Comparison of ENCODE assay signal across 1 cellular context in the genomic region with DNA sequence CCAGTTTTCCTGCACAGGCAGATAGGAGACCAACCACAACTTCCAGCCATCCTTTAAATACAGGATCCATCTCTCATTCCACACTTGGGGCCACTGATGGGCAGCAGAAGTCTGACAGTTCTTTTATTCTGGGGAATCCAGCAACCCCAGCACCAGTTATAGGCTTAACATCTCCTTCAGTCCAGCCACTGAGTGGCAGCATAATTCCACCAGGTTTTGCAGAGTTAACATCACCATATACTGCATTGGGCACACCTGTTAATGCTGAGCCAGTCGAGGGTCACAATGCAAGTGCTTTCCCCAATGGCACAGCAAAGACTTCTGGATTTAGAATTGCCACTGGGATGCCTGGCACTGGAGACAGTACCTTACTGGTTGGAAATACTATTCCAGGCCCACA.
TF ChIP-seq lines count a peak whose summit lies in the region.

No MANE protein-coding gene starts in this region.

TF ChIP-seq in H1, 55 proteins besides CTCF, POLR2A, EP300 and RAD21:
- TF ChIP-seq CEBPB (IDR thresholded peaks at IDR 0.05; ENCODE audit: low read depth, low read length) (no peak), SIRT6 (IDR thresholded peaks at IDR 0.05; ENCODE audit: low read length) (no peak), HDAC6 (IDR thresholded peaks at IDR 0.05; ENCODE audit: low read depth, low read length) (no peak), CBX8 (IDR thresholded peaks at IDR 0.05; ENCODE audit: borderline replicate concordance, low read depth, low read length) (no peak), KDM5A (IDR thresholded peaks at IDR 0.05; ENCODE audit: low read length) (no peak), KDM1A (IDR thresholded peaks at IDR 0.05; ENCODE audit: borderline replicate concordance, low read length) (no peak), CBX5 (IDR thresholded peaks at IDR 0.05; ENCODE audit: low read depth, low read length) (no peak), BACH1 (IDR thresholded peaks at IDR 0.05; ENCODE audit: low read length) (no peak), RBBP5 (IDR thresholded peaks at IDR 0.05; ENCODE audit: borderline replicate concordance, low read depth, low read length) (no peak), SIN3A (conservative IDR thresholded peaks at IDR 0.05 in 1 of 2, IDR thresholded peaks at IDR 0.05 in 1 of 2; ENCODE audit: low read depth in 1 of 2, low read length in 2 of 2) (no peak)
- TF ChIP-seq, protein P1, sequence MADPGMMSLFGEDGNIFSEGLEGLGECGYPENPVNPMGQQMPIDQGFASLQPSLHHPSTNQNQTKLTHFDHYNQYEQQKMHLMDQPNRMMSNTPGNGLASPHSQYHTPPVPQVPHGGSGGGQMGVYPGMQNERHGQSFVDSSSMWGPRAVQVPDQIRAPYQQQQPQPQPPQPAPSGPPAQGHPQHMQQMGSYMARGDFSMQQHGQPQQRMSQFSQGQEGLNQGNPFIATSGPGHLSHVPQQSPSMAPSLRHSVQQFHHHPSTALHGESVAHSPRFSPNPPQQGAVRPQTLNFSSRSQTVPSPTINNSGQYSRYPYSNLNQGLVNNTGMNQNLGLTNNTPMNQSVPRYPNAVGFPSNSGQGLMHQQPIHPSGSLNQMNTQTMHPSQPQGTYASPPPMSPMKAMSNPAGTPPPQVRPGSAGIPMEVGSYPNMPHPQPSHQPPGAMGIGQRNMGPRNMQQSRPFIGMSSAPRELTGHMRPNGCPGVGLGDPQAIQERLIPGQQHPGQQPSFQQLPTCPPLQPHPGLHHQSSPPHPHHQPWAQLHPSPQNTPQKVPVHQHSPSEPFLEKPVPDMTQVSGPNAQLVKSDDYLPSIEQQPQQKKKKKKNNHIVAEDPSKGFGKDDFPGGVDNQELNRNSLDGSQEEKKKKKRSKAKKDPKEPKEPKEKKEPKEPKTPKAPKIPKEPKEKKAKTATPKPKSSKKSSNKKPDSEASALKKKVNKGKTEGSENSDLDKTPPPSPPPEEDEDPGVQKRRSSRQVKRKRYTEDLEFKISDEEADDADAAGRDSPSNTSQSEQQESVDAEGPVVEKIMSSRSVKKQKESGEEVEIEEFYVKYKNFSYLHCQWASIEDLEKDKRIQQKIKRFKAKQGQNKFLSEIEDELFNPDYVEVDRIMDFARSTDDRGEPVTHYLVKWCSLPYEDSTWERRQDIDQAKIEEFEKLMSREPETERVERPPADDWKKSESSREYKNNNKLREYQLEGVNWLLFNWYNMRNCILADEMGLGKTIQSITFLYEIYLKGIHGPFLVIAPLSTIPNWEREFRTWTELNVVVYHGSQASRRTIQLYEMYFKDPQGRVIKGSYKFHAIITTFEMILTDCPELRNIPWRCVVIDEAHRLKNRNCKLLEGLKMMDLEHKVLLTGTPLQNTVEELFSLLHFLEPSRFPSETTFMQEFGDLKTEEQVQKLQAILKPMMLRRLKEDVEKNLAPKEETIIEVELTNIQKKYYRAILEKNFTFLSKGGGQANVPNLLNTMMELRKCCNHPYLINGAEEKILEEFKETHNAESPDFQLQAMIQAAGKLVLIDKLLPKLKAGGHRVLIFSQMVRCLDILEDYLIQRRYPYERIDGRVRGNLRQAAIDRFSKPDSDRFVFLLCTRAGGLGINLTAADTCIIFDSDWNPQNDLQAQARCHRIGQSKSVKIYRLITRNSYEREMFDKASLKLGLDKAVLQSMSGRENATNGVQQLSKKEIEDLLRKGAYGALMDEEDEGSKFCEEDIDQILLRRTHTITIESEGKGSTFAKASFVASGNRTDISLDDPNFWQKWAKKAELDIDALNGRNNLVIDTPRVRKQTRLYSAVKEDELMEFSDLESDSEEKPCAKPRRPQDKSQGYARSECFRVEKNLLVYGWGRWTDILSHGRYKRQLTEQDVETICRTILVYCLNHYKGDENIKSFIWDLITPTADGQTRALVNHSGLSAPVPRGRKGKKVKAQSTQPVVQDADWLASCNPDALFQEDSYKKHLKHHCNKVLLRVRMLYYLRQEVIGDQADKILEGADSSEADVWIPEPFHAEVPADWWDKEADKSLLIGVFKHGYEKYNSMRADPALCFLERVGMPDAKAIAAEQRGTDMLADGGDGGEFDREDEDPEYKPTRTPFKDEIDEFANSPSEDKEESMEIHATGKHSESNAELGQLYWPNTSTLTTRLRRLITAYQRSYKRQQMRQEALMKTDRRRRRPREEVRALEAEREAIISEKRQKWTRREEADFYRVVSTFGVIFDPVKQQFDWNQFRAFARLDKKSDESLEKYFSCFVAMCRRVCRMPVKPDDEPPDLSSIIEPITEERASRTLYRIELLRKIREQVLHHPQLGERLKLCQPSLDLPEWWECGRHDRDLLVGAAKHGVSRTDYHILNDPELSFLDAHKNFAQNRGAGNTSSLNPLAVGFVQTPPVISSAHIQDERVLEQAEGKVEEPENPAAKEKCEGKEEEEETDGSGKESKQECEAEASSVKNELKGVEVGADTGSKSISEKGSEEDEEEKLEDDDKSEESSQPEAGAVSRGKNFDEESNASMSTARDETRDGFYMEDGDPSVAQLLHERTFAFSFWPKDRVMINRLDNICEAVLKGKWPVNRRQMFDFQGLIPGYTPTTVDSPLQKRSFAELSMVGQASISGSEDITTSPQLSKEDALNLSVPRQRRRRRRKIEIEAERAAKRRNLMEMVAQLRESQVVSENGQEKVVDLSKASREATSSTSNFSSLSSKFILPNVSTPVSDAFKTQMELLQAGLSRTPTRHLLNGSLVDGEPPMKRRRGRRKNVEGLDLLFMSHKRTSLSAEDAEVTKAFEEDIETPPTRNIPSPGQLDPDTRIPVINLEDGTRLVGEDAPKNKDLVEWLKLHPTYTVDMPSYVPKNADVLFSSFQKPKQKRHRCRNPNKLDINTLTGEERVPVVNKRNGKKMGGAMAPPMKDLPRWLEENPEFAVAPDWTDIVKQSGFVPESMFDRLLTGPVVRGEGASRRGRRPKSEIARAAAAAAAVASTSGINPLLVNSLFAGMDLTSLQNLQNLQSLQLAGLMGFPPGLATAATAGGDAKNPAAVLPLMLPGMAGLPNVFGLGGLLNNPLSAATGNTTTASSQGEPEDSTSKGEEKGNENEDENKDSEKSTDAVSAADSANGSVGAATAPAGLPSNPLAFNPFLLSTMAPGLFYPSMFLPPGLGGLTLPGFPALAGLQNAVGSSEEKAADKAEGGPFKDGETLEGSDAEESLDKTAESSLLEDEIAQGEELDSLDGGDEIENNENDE (IDR thresholded peaks at IDR 0.05; ENCODE audit: insufficient replicate concordance, low read length), result no peak
- TF ChIP-seq, protein P2, sequence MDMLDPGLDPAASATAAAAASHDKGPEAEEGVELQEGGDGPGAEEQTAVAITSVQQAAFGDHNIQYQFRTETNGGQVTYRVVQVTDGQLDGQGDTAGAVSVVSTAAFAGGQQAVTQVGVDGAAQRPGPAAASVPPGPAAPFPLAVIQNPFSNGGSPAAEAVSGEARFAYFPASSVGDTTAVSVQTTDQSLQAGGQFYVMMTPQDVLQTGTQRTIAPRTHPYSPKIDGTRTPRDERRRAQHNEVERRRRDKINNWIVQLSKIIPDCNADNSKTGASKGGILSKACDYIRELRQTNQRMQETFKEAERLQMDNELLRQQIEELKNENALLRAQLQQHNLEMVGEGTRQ (IDR thresholded peaks at IDR 0.05; ENCODE audit: low read length), result no peak
- TF ChIP-seq, protein P3, sequence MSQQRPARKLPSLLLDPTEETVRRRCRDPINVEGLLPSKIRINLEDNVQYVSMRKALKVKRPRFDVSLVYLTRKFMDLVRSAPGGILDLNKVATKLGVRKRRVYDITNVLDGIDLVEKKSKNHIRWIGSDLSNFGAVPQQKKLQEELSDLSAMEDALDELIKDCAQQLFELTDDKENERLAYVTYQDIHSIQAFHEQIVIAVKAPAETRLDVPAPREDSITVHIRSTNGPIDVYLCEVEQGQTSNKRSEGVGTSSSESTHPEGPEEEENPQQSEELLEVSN (IDR thresholded peaks at IDR 0.05), result no peak
